In the genomic region with DNA sequence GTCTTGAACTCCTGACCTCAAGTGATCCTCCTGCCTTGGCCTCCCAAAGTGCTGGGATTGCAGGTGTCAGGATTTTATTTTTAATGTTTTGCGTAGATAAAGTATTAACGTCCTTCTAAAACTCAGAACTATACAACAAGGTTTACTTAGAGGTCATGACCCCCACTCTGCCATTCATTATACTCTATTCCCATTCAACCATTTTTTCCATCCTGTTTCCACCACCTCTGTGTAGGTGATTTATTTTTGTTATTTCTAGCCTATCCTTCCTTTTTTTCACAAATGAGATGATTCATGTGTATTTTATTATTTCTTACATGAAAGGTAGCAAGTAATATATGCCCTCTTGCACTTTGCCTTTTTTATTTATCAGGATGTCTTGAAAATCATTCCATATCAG, we compare ENCODE assay signal across 23 cellular contexts.
"Had no signal": no experiment of that assay in that cellular context is flagged by ENCODE, and none has a peak within 500 bp of the region (broad histone marks: within the 10 kb centered on the region; RNA-seq: fewer than 3 reads in every experiment).

No MANE protein-coding gene starts in this region.

- ATAC-seq: effector memory CD8-positive, alpha-beta T cell; esophagus mucosa; gastrocnemius medialis; heart right ventricle; left cardiac atrium; left lung; left ventricle myocardium superior; lower lobe of right lung; mucosa of descending colon; naive thymus-derived CD8-positive, alpha-beta T cell had no signal

- DNase-seq: dermis blood vessel endothelial cell; effector CD8-positive, alpha-beta T cell; effector memory CD8-positive, alpha-beta T cell; endodermal cell; erythroblast; esophagus squamous epithelium; foreskin fibroblast; foreskin melanocyte; gastrocnemius medialis; glutamatergic neuron; head of caudate nucleus; heart right ventricle; hippocampal formation; left cardiac atrium; left lung; left ventricle myocardium superior; lower lobe of right lung; mesenchymal stem cell; mucosa of descending colon; naive B cell; naive thymus-derived CD8-positive, alpha-beta T cell had no signal

- H3K27me3 Mint-ChIP-seq: effector memory CD8-positive, alpha-beta T cell; naive B cell; naive thymus-derived CD8-positive, alpha-beta T cell had no signal

- H3K27ac Mint-ChIP-seq: effector memory CD8-positive, alpha-beta T cell; endodermal cell; mesothelial cell of epicardium had no signal

- H3K4me3 Mint-ChIP-seq: effector memory CD8-positive, alpha-beta T cell; endodermal cell; mesothelial cell of epicardium; naive B cell; naive thymus-derived CD8-positive, alpha-beta T cell had no signal

- H3K9me3 Mint-ChIP-seq: effector memory CD8-positive, alpha-beta T cell had no signal
